In genomic region chr14:70808402-70809237, GRCh38 we compare ENCODE assay signal across 8 cellular contexts. TPM values are rescaled to one million over a fixed set of nuclear protein-coding genes. Genes with fewer than 3 reads are reported as not detected.
DNase-seq lines count a peak whose midpoint lies in the region; ATAC-seq, FAIRE-seq and TF ChIP-seq lines count a peak whose summit lies in the region.

No MANE protein-coding gene starts in this region.

- no peaks in the 10 kb centered on the region for H3K36me3 ChIP-seq in gastroesophageal sphincter

- peaks cover 46% of the 10 kb centered on the region for H3K27me3 ChIP-seq in gastroesophageal sphincter

- H3K27me3 Mint-ChIP-seq in progenitor cell of endocrine pancreas: no peaks in the 10 kb centered on the region

- TF ChIP-seq CTCF in gastroesophageal sphincter (IDR thresholded peaks at IDR 0.05): no peak
- no peak for TF ChIP-seq CTCF in progenitor cell of endocrine pancreas (IDR thresholded peaks at IDR 0.05; ENCODE audit: unreplicated experiment)

- peak overlapping the region; percentile 5 to 87 (median 80) for H3K27ac ChIP-seq in gastroesophageal sphincter

- 0 to 20% methylated on average over 1 to 5 of the region's 78 CpGs for WGBS in gastroesophageal sphincter (ENCODE audit: low coverage in 1 of 2), 2 donors

- no peaks in the 10 kb centered on the region for H3K9me3 Mint-ChIP-seq in progenitor cell of endocrine pancreas (ENCODE audit: low read depth)

- peaks cover 0 to 24% (median 7%) of the 10 kb centered on the region in 3 donors for H3K4me1 ChIP-seq in gastroesophageal sphincter

- DNase-seq in NCI-H2227 treated with DMSO at 0.1 percent for 48 hours (lab: John Stamatoyannopoulos, UW): peak; percentile 32
- DNase-seq in activated T-helper 1 cell treated with Interleukin-2 at 50 U/mL for 16 hours (ENCODE audit: low read depth): peak; percentile 24
- DNase-seq in progenitor cell of endocrine pancreas (ENCODE audit: low spot score, unreplicated experiment): peak; percentile 49
- DNase-seq in middle frontal gyrus (ENCODE audit: extremely low spot score, low spot score): no peak
- no peak for DNase-seq in GM19239 (ENCODE audit: insufficient read length, low spot score)

- TF ChIP-seq EP300 in gastroesophageal sphincter (IDR thresholded peaks at IDR 0.05): no peak

- H3K9me3 ChIP-seq in gastroesophageal sphincter: no peaks in the 10 kb centered on the region

- FAIRE-seq in GM19239 (lab: Jason Lieb, UNC): no peak

- TF ChIP-seq POLR2A in gastroesophageal sphincter (IDR thresholded peaks at IDR 0.05): no peak

- H3K4me3 ChIP-seq in gastroesophageal sphincter: peak overlapping the region; percentile 78 to 84

- H3K27ac Mint-ChIP-seq in progenitor cell of endocrine pancreas: peak overlapping the region; percentile 92

- peaks cover 9% of the 10 kb centered on the region for H3K4me1 Mint-ChIP-seq in progenitor cell of endocrine pancreas (ENCODE audit: low read depth)

- H3K4me3 Mint-ChIP-seq in progenitor cell of endocrine pancreas (ENCODE audit: low read depth): peak overlapping the region; percentile 74

- ATAC-seq in GM18511 (IDR thresholded peaks at IDR 0.05; ENCODE audit: unreplicated experiment): peak; percentile 32
- peak; percentile 18 for ATAC-seq in HG02759 (IDR thresholded peaks at IDR 0.05; ENCODE audit: unreplicated experiment)
- ATAC-seq in gastroesophageal sphincter: peak; percentile 4

- no peaks in the 10 kb centered on the region for H3K36me3 Mint-ChIP-seq in progenitor cell of endocrine pancreas (ENCODE audit: insufficient read depth)

RNA-seq across cellular contexts. Expression of gene MAP3K9, which starts 0.7 kb away (rescaled TPM):
- 1 to 10 TPM in 2 of 4 donors, under 1 TPM in 2; 0.62 to 2.4 (median 0.97) TPM for total RNA-seq in gastroesophageal sphincter
- 27.6 and 31.8 TPM in 2 replicates for total RNA-seq in progenitor cell of endocrine pancreas

Comparison
In these comparisons a context has a peak if more than half of its experiments do, and no peak if none do; other contexts are left out.
1. DNase-seq: peak in NCI-H2227 treated with DMSO at 0.1 percent for 48 hours (single experiment), activated T-helper 1 cell treated with Interleukin-2 at 50 U/mL for 16 hours (single experiment) and progenitor cell of endocrine pancreas (single experiment); none in middle frontal gyrus (single experiment) and GM19239 (single experiment).
2. Peak in every context shown above with its lines, with median percentiles within 50 percentile points of each other: ATAC-seq.